ENCODE assay signal across 11 cellular contexts in genomic region chr1:161193561-161194235, GRCh38. TPM values are rescaled to one million over a fixed set of nuclear protein-coding genes. Genes with fewer than 3 reads are reported as not detected.
DNase-seq lines count a peak whose midpoint lies in the region; ATAC-seq and TF ChIP-seq lines count a peak whose summit lies in the region.
"Had no signal": no experiment of that assay in that cellular context is flagged by ENCODE, and none has a peak within 500 bp of the region (broad histone marks: within the 10 kb centered on the region; RNA-seq: fewer than 3 reads in every experiment).

No MANE protein-coding gene starts in this region.

- H3K27ac ChIP-seq in temporal lobe (ENCODE audit: low read depth, low read length) (peak overlapping the region; percentile 75), SJCRH30 (no peak overlapping the region)

- H3K9me3 ChIP-seq in SJCRH30 (replicated peaks), result no peaks in the 10 kb centered on the region
- H3K9me3 ChIP-seq: mucosa of descending colon had no signal

- H3K36me3 ChIP-seq in SJCRH30, result peaks cover 41% of the 10 kb centered on the region

- no peak for ATAC-seq in activated naive CD8-positive, alpha-beta T cell treated with anti-CD3 and anti-CD28 coated beads, Interleukin-2, amount 10 ng/mL, durations not matched to agents 7 days and 5 days (ENCODE audit: low read depth)
- ATAC-seq in GM21786 (IDR thresholded peaks at IDR 0.05; ENCODE audit: unreplicated experiment), result no peak
- ATAC-seq: mucosa of descending colon had no signal

- H3K27ac Mint-ChIP-seq in activated naive CD8-positive, alpha-beta T cell treated with anti-CD3 and anti-CD28 coated beads, Interleukin-2, amount 10 ng/mL, durations not matched to agents 7 days and 5 days, result peak overlapping the region; percentile 90
- no peak overlapping the region for H3K27ac Mint-ChIP-seq in activated naive CD8-positive, alpha-beta T cell treated with anti-CD3 and anti-CD28 coated beads for 36 hours
- H3K27ac Mint-ChIP-seq in type B pancreatic cell, result no peak overlapping the region

- DNase-seq in activated naive CD8-positive, alpha-beta T cell treated with anti-CD3 and anti-CD28 coated beads, Interleukin-2, amount 10 ng/mL, durations not matched to agents 7 days and 5 days, result no peak
- DNase-seq in activated naive CD8-positive, alpha-beta T cell treated with anti-CD3 and anti-CD28 coated beads for 36 hours, result no peak
- DNase-seq in dermis blood vessel endothelial cell, result peak; percentile 71
- DNase-seq in lung microvascular endothelial cell (ENCODE audit: low read depth in 2 of 2), result peak; percentile 58 to 71
- DNase-seq in SJCRH30, result no peak
- DNase-seq in type B pancreatic cell (ENCODE audit: extremely low spot score, unreplicated experiment), result no peak
- DNase-seq: ACHN, T1000 had no signal

- H3K36me3 Mint-ChIP-seq in activated naive CD8-positive, alpha-beta T cell treated with anti-CD3 and anti-CD28 coated beads, Interleukin-2, amount 10 ng/mL, durations not matched to agents 7 days and 5 days, result no peaks in the 10 kb centered on the region
- no peaks in the 10 kb centered on the region for H3K36me3 Mint-ChIP-seq in activated naive CD8-positive, alpha-beta T cell treated with anti-CD3 and anti-CD28 coated beads for 36 hours
- no peaks in the 10 kb centered on the region for H3K36me3 Mint-ChIP-seq in type B pancreatic cell

- H3K27me3 ChIP-seq in SJCRH30, result no peaks in the 10 kb centered on the region

- peaks cover 5% of the 10 kb centered on the region; the same call in 1 of the 2 replicates for H3K4me1 ChIP-seq in SJCRH30

- TF ChIP-seq CTCF in type B pancreatic cell (conservative IDR thresholded peaks at IDR 0.05), result no peak

- H3K4me3 Mint-ChIP-seq in activated naive CD8-positive, alpha-beta T cell treated with anti-CD3 and anti-CD28 coated beads, Interleukin-2, amount 10 ng/mL, durations not matched to agents 7 days and 5 days, result no peak overlapping the region
- no peak overlapping the region for H3K4me3 Mint-ChIP-seq in activated naive CD8-positive, alpha-beta T cell treated with anti-CD3 and anti-CD28 coated beads for 36 hours
- H3K4me3 Mint-ChIP-seq in type B pancreatic cell, result no peak overlapping the region

- POLR2A ChIA-PET in activated naive CD8-positive, alpha-beta T cell treated with anti-CD3 and anti-CD28 coated beads, Interleukin-2, amount 10 ng/mL, durations not matched to agents 7 days and 5 days (lab: Charles Lee), result interaction anchor here (1.2 to 4.1 kb wide), 4 partner anchors 9 to 17 kb away, joined by 4 to 22 read pairs (median 6); partner anchors contain the start of genes B4GALT3 and NDUFS2

- H3K4me3 ChIP-seq in SJCRH30, result no peak overlapping the region
- H3K4me3 ChIP-seq: mucosa of descending colon had no signal

- H3K9me3 Mint-ChIP-seq in activated naive CD8-positive, alpha-beta T cell treated with anti-CD3 and anti-CD28 coated beads, Interleukin-2, amount 10 ng/mL, durations not matched to agents 7 days and 5 days, result no peaks in the 10 kb centered on the region
- no peaks in the 10 kb centered on the region for H3K9me3 Mint-ChIP-seq in activated naive CD8-positive, alpha-beta T cell treated with anti-CD3 and anti-CD28 coated beads for 36 hours
- H3K9me3 Mint-ChIP-seq in type B pancreatic cell, result no peaks in the 10 kb centered on the region

- H3K4me1 Mint-ChIP-seq in activated naive CD8-positive, alpha-beta T cell treated with anti-CD3 and anti-CD28 coated beads, Interleukin-2, amount 10 ng/mL, durations not matched to agents 7 days and 5 days, result peaks cover 38% of the 10 kb centered on the region
- peaks cover 24% of the 10 kb centered on the region for H3K4me1 Mint-ChIP-seq in activated naive CD8-positive, alpha-beta T cell treated with anti-CD3 and anti-CD28 coated beads for 36 hours
- H3K4me1 Mint-ChIP-seq in type B pancreatic cell (ENCODE audit: unreplicated experiment), result peaks cover 15% of the 10 kb centered on the region

- no peaks in the 10 kb centered on the region for H3K27me3 Mint-ChIP-seq in activated naive CD8-positive, alpha-beta T cell treated with anti-CD3 and anti-CD28 coated beads, Interleukin-2, amount 10 ng/mL, durations not matched to agents 7 days and 5 days
- H3K27me3 Mint-ChIP-seq in activated naive CD8-positive, alpha-beta T cell treated with anti-CD3 and anti-CD28 coated beads for 36 hours, result no peaks in the 10 kb centered on the region
- H3K27me3 Mint-ChIP-seq in type B pancreatic cell, result peaks cover 6% of the 10 kb centered on the region

RNA-seq across cellular contexts. Expression of gene ADAMTS4, which starts 5.2 kb away (rescaled TPM):
- total RNA-seq in activated naive CD8-positive, alpha-beta T cell treated with anti-CD3 and anti-CD28 coated beads, Interleukin-2, amount 10 ng/mL, durations not matched to agents 7 days and 5 days, result 1 to 10 TPM; 2.5 to 3.5 TPM
- 1 to 10 TPM; 2.5 to 3.8 TPM for total RNA-seq in activated naive CD8-positive, alpha-beta T cell treated with anti-CD3 and anti-CD28 coated beads for 36 hours
- total RNA-seq in dermis blood vessel endothelial cell (19.7 and 38.9 TPM in 2 replicates), lung microvascular endothelial cell (7.1 and 9.2 TPM in 2 replicates), temporal lobe (0.49 TPM), type B pancreatic cell (ENCODE audit: low replicate concordance) (0.10 and 2.5 TPM in 2 replicates)
- 9.6 and 11.0 TPM in 2 replicates for total RNA-seq in SJCRH30 (2014; rRNA removed; shearing (Covaris generic))

RNA-seq across cellular contexts. Expression of gene NDUFS2, which starts 8.5 kb away (rescaled TPM):
- total RNA-seq in activated naive CD8-positive, alpha-beta T cell treated with anti-CD3 and anti-CD28 coated beads, Interleukin-2, amount 10 ng/mL, durations not matched to agents 7 days and 5 days, result 10 to 100 TPM; 80.6 to 92.8 TPM
- 10 to 100 TPM; 87.7 to 95.8 TPM for total RNA-seq in activated naive CD8-positive, alpha-beta T cell treated with anti-CD3 and anti-CD28 coated beads for 36 hours
- total RNA-seq in dermis blood vessel endothelial cell (154 and 208 TPM in 2 replicates), lung microvascular endothelial cell (130 and 147 TPM in 2 replicates), temporal lobe (129 TPM), type B pancreatic cell (ENCODE audit: low replicate concordance) (93.1 and 97.4 TPM in 2 replicates)
- 60.3 and 60.5 TPM in 2 replicates for total RNA-seq in SJCRH30 (2014; rRNA removed; shearing (Covaris generic))

RNA-seq across cellular contexts. Expression of gene B4GALT3, which starts 16.4 kb away (rescaled TPM):
- 10 to 100 TPM; 54.5 to 54.8 TPM for total RNA-seq in activated naive CD8-positive, alpha-beta T cell treated with anti-CD3 and anti-CD28 coated beads, Interleukin-2, amount 10 ng/mL, durations not matched to agents 7 days and 5 days
- total RNA-seq in activated naive CD8-positive, alpha-beta T cell treated with anti-CD3 and anti-CD28 coated beads for 36 hours, result 10 to 100 TPM; 49.5 to 53.9 TPM
- total RNA-seq in dermis blood vessel endothelial cell (24.8 and 44.1 TPM in 2 replicates), lung microvascular endothelial cell (17.4 and 26.8 TPM in 2 replicates), temporal lobe (16.2 TPM), type B pancreatic cell (ENCODE audit: low replicate concordance) (42.4 and 48.5 TPM in 2 replicates)
- 31.4 and 36.3 TPM in 2 replicates for total RNA-seq in SJCRH30 (2014; rRNA removed; shearing (Covaris generic))

RNA-seq across cellular contexts. Expression of gene FCER1G, which starts 21.4 kb away (rescaled TPM):
- total RNA-seq in activated naive CD8-positive, alpha-beta T cell treated with anti-CD3 and anti-CD28 coated beads, Interleukin-2, amount 10 ng/mL, durations not matched to agents 7 days and 5 days, result 10 to 100 TPM; 18.9 to 22.1 TPM
- 1 to 10 TPM; 1.2 to 3.0 TPM for total RNA-seq in activated naive CD8-positive, alpha-beta T cell treated with anti-CD3 and anti-CD28 coated beads for 36 hours
- total RNA-seq in dermis blood vessel endothelial cell (0.19 TPM in 1 of 2 replicates, not detected in the other), lung microvascular endothelial cell (not detected in 2 replicates), temporal lobe (1.2 TPM), type B pancreatic cell (ENCODE audit: low replicate concordance) (0.80 TPM in 1 of 2 replicates, not detected in the other)
- 0.28 and 0.30 TPM in 2 replicates for total RNA-seq in SJCRH30 (2014; rRNA removed; shearing (Covaris generic))

RNA-seq across cellular contexts. Expression of gene PPOX, which starts 27.5 kb away (rescaled TPM):
- total RNA-seq in activated naive CD8-positive, alpha-beta T cell treated with anti-CD3 and anti-CD28 coated beads, Interleukin-2, amount 10 ng/mL, durations not matched to agents 7 days and 5 days, result 10 to 100 TPM; 47.0 to 53.0 TPM
- 10 to 100 TPM; 20.1 to 20.8 TPM for total RNA-seq in activated naive CD8-positive, alpha-beta T cell treated with anti-CD3 and anti-CD28 coated beads for 36 hours
- total RNA-seq in dermis blood vessel endothelial cell, result 14.9 and 18.0 TPM in 2 replicates
- total RNA-seq in lung microvascular endothelial cell, result 13.3 and 16.1 TPM in 2 replicates
- 16.5 TPM for total RNA-seq in temporal lobe
- total RNA-seq in SJCRH30 (2014; rRNA removed; shearing (Covaris generic)), result 11.1 and 13.5 TPM in 2 replicates
- 25.7 and 43.6 TPM in 2 replicates for total RNA-seq in type B pancreatic cell (ENCODE audit: low replicate concordance)

Comparison
In these comparisons a context has a peak if more than half of its experiments do, and no peak if none do; other contexts are left out.
1. DNase-seq: peak in dermis blood vessel endothelial cell (single experiment) and lung microvascular endothelial cell (2 of 2); none in activated naive CD8-positive, alpha-beta T cell treated with anti-CD3 and anti-CD28 coated beads, Interleukin-2, amount 10 ng/mL, durations not matched to agents 7 days and 5 days (single experiment), activated naive CD8-positive, alpha-beta T cell treated with anti-CD3 and anti-CD28 coated beads for 36 hours (single experiment), SJCRH30 (0 of 2) and type B pancreatic cell (single experiment).